Comparison of ENCODE assay signal across 7 cellular contexts in genomic region chr2:105336786-105337121, GRCh38. TPM values are rescaled to one million over a fixed set of nuclear protein-coding genes. Genes with fewer than 3 reads are reported as not detected.
DNase-seq lines count a peak whose midpoint lies in the region; ATAC-seq, FAIRE-seq and TF ChIP-seq lines count a peak whose summit lies in the region.

No MANE protein-coding gene starts in this region.

- H3K36me3 ChIP-seq in IMR-90 (ENCODE audit: control insufficient read depth, insufficient read depth, low read length) (peaks cover 12% of the 10 kb centered on the region), kidney (ENCODE audit: control insufficient read depth in 1 of 2, insufficient read depth in 2 of 2, low read length in 2 of 2) (peaks cover 11 to 15% of the 10 kb centered on the region in 2 donors), subcutaneous abdominal adipose tissue (ENCODE audit: control insufficient read depth in 5 of 5, insufficient read depth in 5 of 5, low read length in 5 of 5) (peaks cover 9 to 20% (median 16%) of the 10 kb centered on the region in 5 donors)

- no peaks in the 10 kb centered on the region for H3K27me3 Mint-ChIP-seq in activated naive CD8-positive, alpha-beta T cell treated with anti-CD3 and anti-CD28 coated beads, Interleukin-2, amount 50 U/mL, for 24 hours

- CTCF ChIA-PET in IMR-90 (lab: Yijun Ruan, JAX): no interaction called here

- in situ Hi-C loops in IMR-90 (cut with MboI; ENCODE audit: low sequenced_read_pairs) (loop anchor here (25.0 kb wide), 1 partner anchor 451 kb away; no protein-coding TSS in a partner anchor), GM13976 (cut with MboI; ENCODE audit: low sequenced_read_pairs, unreplicated experiment) (no loop called here)

- ATAC-seq in IMR-90 (ENCODE audit: low read depth) (no peak), HG03175 (IDR thresholded peaks at IDR 0.05; ENCODE audit: unreplicated experiment) (no peak)
- ATAC-seq in activated naive CD8-positive, alpha-beta T cell treated with anti-CD3 and anti-CD28 coated beads, Interleukin-2, amount 50 U/mL, for 24 hours: no peak

- no peak for TF ChIP-seq POLR2A in IMR-90 (IDR thresholded peaks at IDR 0.05; ENCODE audit: low read depth, low read length)

- peak overlapping the region; percentile 98 for H3K56ac ChIP-seq in IMR-90 (ENCODE audit: extremely low read depth, insufficient read depth, low read length)

- H3K27ac ChIP-seq in IMR-90 (ENCODE audit: insufficient read depth, low read length) (peak overlapping the region; percentile 98; the same call in 1 of the 2 replicates), kidney (ENCODE audit: low read depth in 2 of 2, low read length in 2 of 2) (peak overlapping the region; percentile 97), subcutaneous abdominal adipose tissue (ENCODE audit: low read depth, low read length) (peak overlapping the region; percentile 97)

- H3K4me3 Mint-ChIP-seq in activated naive CD8-positive, alpha-beta T cell treated with anti-CD3 and anti-CD28 coated beads, Interleukin-2, amount 50 U/mL, for 24 hours: peak overlapping the region; percentile 97

- peak overlapping the region; percentile 99 for H3K27ac Mint-ChIP-seq in activated naive CD8-positive, alpha-beta T cell treated with anti-CD3 and anti-CD28 coated beads, Interleukin-2, amount 50 U/mL, for 24 hours

- no peak overlapping the region for H2BK120ac ChIP-seq in IMR-90 (ENCODE audit: low read depth, low read length)

- no CpG with 5 or more reads among the region's 7 CpGs for WGBS in IMR-90 (ENCODE audit: extremely low coverage in 2 of 2, insufficient read length in 1 of 2), 2 experiments

- H3K27me3 ChIP-seq in IMR-90 (ENCODE audit: control insufficient read depth, insufficient read depth, low read length): no peaks in the 10 kb centered on the region
- no peaks in the 10 kb centered on the region for H3K27me3 ChIP-seq in subcutaneous abdominal adipose tissue (ENCODE audit: control insufficient read depth in 5 of 5, insufficient read depth in 4 of 5, low read length in 5 of 5)

- no peak for FAIRE-seq in kidney (lab: Jason Lieb, UNC)

- peak overlapping the region; percentile 94 for H2BK5ac ChIP-seq in IMR-90 (ENCODE audit: low read depth, low read length, poor library complexity, severe bottlenecking)

- peak overlapping the region; percentile 65; the same call in 1 of the 2 replicates for H2AK5ac ChIP-seq in IMR-90 (ENCODE audit: low read depth, low read length)

- H3K79me1 ChIP-seq in IMR-90 (ENCODE audit: low read depth in 1 of 2, low read length in 2 of 2): peaks cover 11 to 37% of the 10 kb centered on the region in 2 experiments

- TF ChIP-seq CTCF in IMR-90 (conservative IDR thresholded peaks at IDR 0.05; ENCODE audit: low read depth, low read length): no peak
- TF ChIP-seq CTCF in kidney (IDR thresholded peaks at IDR 0.05; ENCODE audit: borderline replicate concordance, extremely low read depth, insufficient read depth): no peak
- TF ChIP-seq CTCF in GM13976 (IDR thresholded peaks at IDR 0.05; ENCODE audit: borderline replicate concordance, control extremely low read depth, extremely low read depth, insufficient read depth, missing control alignments): no peak

- 0 out of 2 replicates have a peak, but pooled peaks cover 3% of the 10 kb centered on the region for H3K4me1 ChIP-seq in IMR-90 (ENCODE audit: control insufficient read depth, insufficient read depth, low read length)
- peaks cover 9 to 10% of the 10 kb centered on the region in 2 donors for H3K4me1 ChIP-seq in kidney (ENCODE audit: control insufficient read depth in 1 of 2, insufficient read depth in 1 of 2, low read depth in 1 of 2, low read length in 2 of 2)
- peaks cover 7 to 27% (median 24%) of the 10 kb centered on the region in 5 donors for H3K4me1 ChIP-seq in subcutaneous abdominal adipose tissue (ENCODE audit: control insufficient read depth in 5 of 5, insufficient read depth in 5 of 5, low read length in 5 of 5)

- no peak for DNase-seq in IMR-90
- no peak for DNase-seq in activated naive CD8-positive, alpha-beta T cell treated with anti-CD3 and anti-CD28 coated beads, Interleukin-2, amount 50 U/mL, for 24 hours
- DNase-seq in kidney: no peak
- DNase-seq in NCI-H1417 treated with DMSO at 0.1 percent for 48 hours (lab: John Stamatoyannopoulos, UW): no peak
- DNase-seq in GM13976 (ENCODE audit: low spot score): no peak

- peak overlapping the region; percentile 98 for H3K14ac ChIP-seq in IMR-90 (replicated peaks; ENCODE audit: low read depth, low read length)

- BruUV-seq in IMR-90 (replicated peaks; lab: Mats Ljungman, UMichigan): no TSS peak

- H4K20me1 ChIP-seq in IMR-90 (ENCODE audit: insufficient read depth, low read length): no peaks in the 10 kb centered on the region; the same call in 1 of the 2 replicates

- peak overlapping the region; percentile 96; the same call in 1 of the 2 replicates for H3K23ac ChIP-seq in IMR-90 (ENCODE audit: low read depth, low read length)

- intact Hi-C loops in IMR-90 (cut with micrococcal nuclease): no loop called here
- intact Hi-C loops in kidney (cut with DNase I): no loop called here

- H3K18ac ChIP-seq in IMR-90 (ENCODE audit: low read depth, low read length): no peak overlapping the region; the same call in 1 of the 2 replicates

- no peaks in the 10 kb centered on the region for H3K9me3 ChIP-seq in IMR-90 (ENCODE audit: control insufficient read depth, insufficient read depth, low read length)
- H3K9me3 ChIP-seq in kidney (ENCODE audit: control insufficient read depth in 1 of 2, low read length in 2 of 2): no peaks in the 10 kb centered on the region
- H3K9me3 ChIP-seq in subcutaneous abdominal adipose tissue (ENCODE audit: control insufficient read depth in 5 of 5, low read length in 5 of 5): no peaks in the 10 kb centered on the region

- TF ChIP-seq RAD21 in IMR-90 (IDR thresholded peaks at IDR 0.05; ENCODE audit: low read length): no peak

- peak overlapping the region; percentile 98 for H4K5ac ChIP-seq in IMR-90 (ENCODE audit: low read depth, low read length)

- peak overlapping the region; percentile 48; the same call in 1 of the 3 replicates for H2BK15ac ChIP-seq in IMR-90 (ENCODE audit: low read depth, low read length)

- peaks cover 43% of the 10 kb centered on the region for H3K4me1 Mint-ChIP-seq in activated naive CD8-positive, alpha-beta T cell treated with anti-CD3 and anti-CD28 coated beads, Interleukin-2, amount 50 U/mL, for 24 hours

- peaks cover 22% of the 10 kb centered on the region for H3K36me3 Mint-ChIP-seq in activated naive CD8-positive, alpha-beta T cell treated with anti-CD3 and anti-CD28 coated beads, Interleukin-2, amount 50 U/mL, for 24 hours (ENCODE audit: low read depth)

- H3K4me3 ChIP-seq in IMR-90 (ENCODE audit: insufficient read depth, low read depth, low read length) (peak overlapping the region; percentile 75), kidney (ENCODE audit: low read length in 2 of 2) (peak overlapping the region; percentile 73 to 98), subcutaneous abdominal adipose tissue (ENCODE audit: low read depth in 1 of 5, low read length in 5 of 5) (peak overlapping the region; percentile 70 to 99 (median 88))

- H3K9me3 Mint-ChIP-seq in activated naive CD8-positive, alpha-beta T cell treated with anti-CD3 and anti-CD28 coated beads, Interleukin-2, amount 50 U/mL, for 24 hours: no peaks in the 10 kb centered on the region

- peak overlapping the region; percentile 99 for H3K4ac ChIP-seq in IMR-90 (ENCODE audit: low read depth, low read length)

- no peak overlapping the region for H2BK20ac ChIP-seq in IMR-90 (ENCODE audit: low read depth, low read length)

- peak overlapping the region; percentile 99 for H3K9ac ChIP-seq in IMR-90 (ENCODE audit: low read depth, low read length)
- H3K9ac ChIP-seq in kidney (ENCODE audit: low read length in 2 of 2): peak overlapping the region; percentile 81 to 85
- peak overlapping the region; percentile 82 to 100 (median 95) for H3K9ac ChIP-seq in subcutaneous abdominal adipose tissue (ENCODE audit: low read length in 5 of 5)

- H3K4me2 ChIP-seq in IMR-90 (ENCODE audit: low read depth, low read length): peak overlapping the region; percentile 91

- no peak overlapping the region for H2AK9ac ChIP-seq in IMR-90 (replicated peaks; ENCODE audit: low read depth, low read length, poor library complexity)

- H4K91ac ChIP-seq in IMR-90 (ENCODE audit: insufficient read depth, low read depth, low read length): peak overlapping the region; percentile 97

- POLR2A ChIA-PET in IMR-90 (lab: Charles Lee; ENCODE audit: unreplicated experiment): no interaction called here

- H2AFZ ChIP-seq in IMR-90 (replicated peaks; ENCODE audit: low read length, poor library complexity): peak overlapping the region; percentile 99

- dilution Hi-C loops in IMR-90 (cut with HindIII; ENCODE audit: low sequenced_read_pairs, unreplicated experiment): no loop called here

- peak overlapping the region; percentile 98 to 100 for H4K8ac ChIP-seq in IMR-90 (ENCODE audit: low read depth in 2 of 2, low read length in 2 of 2)

- H3K9me1 ChIP-seq in IMR-90 (ENCODE audit: insufficient read depth, low read length): no peaks in the 10 kb centered on the region; the same call in 1 of the 2 replicates

TF ChIP-seq in IMR-90, 13 proteins besides CTCF, POLR2A, EP300 and RAD21 (continues in another document):
- TF ChIP-seq BHLHE40 (IDR thresholded peaks at IDR 0.05; ENCODE audit: low read depth, low read length) (no peak), MAFK (IDR thresholded peaks at IDR 0.05; ENCODE audit: low read depth, low read length) (no peak), ELK1 (IDR thresholded peaks at IDR 0.05; ENCODE audit: borderline replicate concordance, low read depth, low read length) (no peak), RFX5 (IDR thresholded peaks at IDR 0.05; ENCODE audit: low read depth, low read length) (no peak)

RNA-seq across cellular contexts. Expression of gene C2orf49, which starts 0.6 kb away (rescaled TPM):
- 3.8 and 11.1 TPM in 2 replicates for total RNA-seq in IMR-90 (2012; rRNA removed)
- 8.5 and 8.6 TPM in 2 replicates for polyA plus RNA-seq in IMR-90 (2012; rRNA removed)
- 1.1 and 1.3 TPM in 2 replicates for polyA plus RNA-seq in IMR-90 (2012; cell fraction: cytosol; rRNA removed)
- 0.46 and 5.5 TPM in 2 replicates for polyA plus RNA-seq in IMR-90 (2012; cell fraction: nucleus; rRNA removed; ENCODE audit: low replicate concordance)
- 15.0 TPM for total RNA-seq in kidney
- 6.8 TPM for polyA plus RNA-seq in kidney (ENCODE audit: insufficient read depth, low read depth, low replicate concordance)

RNA-seq across cellular contexts. Expression of gene TGFBRAP1, which starts 7.2 kb away (rescaled TPM):
- total RNA-seq in IMR-90 (2012; rRNA removed) (8.9 and 10.4 TPM in 2 replicates), kidney (25.8 TPM)
- polyA plus RNA-seq in IMR-90 (2012; rRNA removed) (6.9 and 7.2 TPM in 2 replicates), kidney (ENCODE audit: insufficient read depth, low read depth, low replicate concordance) (6.7 TPM)
- polyA plus RNA-seq in IMR-90 (2012; cell fraction: cytosol; rRNA removed): 5.9 and 7.5 TPM in 2 replicates
- polyA plus RNA-seq in IMR-90 (2012; cell fraction: nucleus; rRNA removed; ENCODE audit: low replicate concordance): 6.4 and 8.7 TPM in 2 replicates
